Comparison of ENCODE assay signal across 11 cellular contexts in the genomic region with DNA sequence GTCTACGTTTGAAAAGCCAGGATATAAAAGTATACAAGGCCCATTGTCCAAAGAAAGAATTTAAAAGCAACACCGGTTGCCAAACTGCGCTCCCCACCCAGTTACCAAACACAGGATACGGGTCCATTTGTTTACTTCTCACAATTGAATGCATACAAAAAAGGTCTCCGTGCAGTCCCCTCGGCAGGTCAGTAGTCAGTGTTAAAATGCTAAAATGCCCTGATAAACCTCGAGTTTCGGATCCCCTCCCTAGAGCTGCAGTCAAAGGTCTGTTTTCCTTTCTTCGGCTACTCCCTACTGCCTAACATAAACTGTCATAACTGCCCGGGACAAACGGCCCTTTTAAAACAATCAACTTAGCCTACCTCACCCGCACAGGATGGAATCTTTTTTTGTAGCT.
DNase-seq lines count a peak whose midpoint lies in the region; ATAC-seq and FAIRE-seq lines count a peak whose summit lies in the region.
"Had no signal": no experiment of that assay in that cellular context is flagged by ENCODE, and none has a peak within 500 bp of the region (broad histone marks: within the 10 kb centered on the region; RNA-seq: fewer than 3 reads in every experiment).

No MANE protein-coding gene starts in this region.

- H3K9me3 Mint-ChIP-seq in IgD-negative memory B cell: no peaks in the 10 kb centered on the region
- H3K9me3 Mint-ChIP-seq in activated naive CD8-positive, alpha-beta T cell treated with anti-CD3 and anti-CD28 coated beads, Interleukin-2, amount 10 ng/mL, durations not matched to agents 7 days and 5 days: no peaks in the 10 kb centered on the region
- no peaks in the 10 kb centered on the region for H3K9me3 Mint-ChIP-seq in immature natural killer cell
- H3K9me3 Mint-ChIP-seq in stimulated activated memory B cell treated with anti-CD40 and anti-IgM and Interleukin-4, amounts not matched to agents 10 μg/mL and 1 μg/mL and 100 μg/mL, for 72 hours: no peaks in the 10 kb centered on the region

- H3K27ac Mint-ChIP-seq in IgD-negative memory B cell (peak overlapping the region in 2 of 3 donors; percentile 81 to 86), immature natural killer cell (peak overlapping the region in 4 of 6 donors; percentile 25 to 70 (median 52))
- H3K27ac Mint-ChIP-seq in activated naive CD8-positive, alpha-beta T cell treated with anti-CD3 and anti-CD28 coated beads, Interleukin-2, amount 10 ng/mL, durations not matched to agents 7 days and 5 days: peak overlapping the region; percentile 94
- peak overlapping the region; percentile 69 for H3K27ac Mint-ChIP-seq in stimulated activated memory B cell treated with anti-CD40 and anti-IgM and Interleukin-4, amounts not matched to agents 10 μg/mL and 1 μg/mL and 100 μg/mL, for 72 hours

- POLR2A ChIA-PET in activated naive CD8-positive, alpha-beta T cell treated with anti-CD3 and anti-CD28 coated beads, Interleukin-2, amount 10 ng/mL, durations not matched to agents 7 days and 5 days (lab: Charles Lee): interaction anchor here (0.6 kb wide), 1 partner anchor 14 kb away, joined by 3 read pairs; no protein-coding TSS in a partner anchor

- peak overlapping the region in 3 of 4 donors; percentile 36 to 72 (median 71) for H3K4me3 Mint-ChIP-seq in IgD-negative memory B cell
- peak overlapping the region; percentile 2 for H3K4me3 Mint-ChIP-seq in activated naive CD8-positive, alpha-beta T cell treated with anti-CD3 and anti-CD28 coated beads, Interleukin-2, amount 10 ng/mL, durations not matched to agents 7 days and 5 days
- no peak overlapping the region for H3K4me3 Mint-ChIP-seq in immature natural killer cell
- no peak overlapping the region for H3K4me3 Mint-ChIP-seq in stimulated activated memory B cell treated with anti-CD40 and anti-IgM and Interleukin-4, amounts not matched to agents 10 μg/mL and 1 μg/mL and 100 μg/mL, for 72 hours

- intact Hi-C loops in sciatic nerve (cut with DNase I): no loop called here

- H3K36me3 Mint-ChIP-seq in IgD-negative memory B cell (peaks cover 26% of the 10 kb centered on the region), immature natural killer cell (peaks cover 8 to 34% (median 13%) of the 10 kb centered on the region in 3 donors)
- H3K36me3 Mint-ChIP-seq in activated naive CD8-positive, alpha-beta T cell treated with anti-CD3 and anti-CD28 coated beads, Interleukin-2, amount 10 ng/mL, durations not matched to agents 7 days and 5 days: peaks cover 48% of the 10 kb centered on the region
- peaks cover 82% of the 10 kb centered on the region for H3K36me3 Mint-ChIP-seq in stimulated activated memory B cell treated with anti-CD40 and anti-IgM and Interleukin-4, amounts not matched to agents 10 μg/mL and 1 μg/mL and 100 μg/mL, for 72 hours

- no peak for ATAC-seq in activated naive CD8-positive, alpha-beta T cell treated with anti-CD3 and anti-CD28 coated beads, Interleukin-2, amount 10 ng/mL, durations not matched to agents 7 days and 5 days (ENCODE audit: low read depth)
- ATAC-seq in stimulated activated memory B cell treated with anti-CD40 and anti-IgM and Interleukin-4, amounts not matched to agents 10 μg/mL and 1 μg/mL and 100 μg/mL, for 72 hours: no peak
- no peak for ATAC-seq in sciatic nerve

- FAIRE-seq in GM19239 (lab: Jason Lieb, UNC): no peak

- H3K4me1 Mint-ChIP-seq in IgD-negative memory B cell (peaks cover 66 to 89% (median 82%) of the 10 kb centered on the region in 3 donors), immature natural killer cell (peaks cover 61 to 100% of the 10 kb centered on the region in 2 donors)
- H3K4me1 Mint-ChIP-seq in activated naive CD8-positive, alpha-beta T cell treated with anti-CD3 and anti-CD28 coated beads, Interleukin-2, amount 10 ng/mL, durations not matched to agents 7 days and 5 days: peaks cover 78% of the 10 kb centered on the region
- peaks cover 95% of the 10 kb centered on the region for H3K4me1 Mint-ChIP-seq in stimulated activated memory B cell treated with anti-CD40 and anti-IgM and Interleukin-4, amounts not matched to agents 10 μg/mL and 1 μg/mL and 100 μg/mL, for 72 hours

- H3K27me3 Mint-ChIP-seq in IgD-negative memory B cell: no peaks in the 10 kb centered on the region
- H3K27me3 Mint-ChIP-seq in activated naive CD8-positive, alpha-beta T cell treated with anti-CD3 and anti-CD28 coated beads, Interleukin-2, amount 10 ng/mL, durations not matched to agents 7 days and 5 days: no peaks in the 10 kb centered on the region
- peaks cover 0 to 1% (median 0%) of the 10 kb centered on the region in 3 donors for H3K27me3 Mint-ChIP-seq in immature natural killer cell (ENCODE audit: low read depth in 3 of 3)
- H3K27me3 Mint-ChIP-seq in stimulated activated memory B cell treated with anti-CD40 and anti-IgM and Interleukin-4, amounts not matched to agents 10 μg/mL and 1 μg/mL and 100 μg/mL, for 72 hours: no peaks in the 10 kb centered on the region

- no peak for DNase-seq in activated naive CD8-positive, alpha-beta T cell treated with anti-CD3 and anti-CD28 coated beads, Interleukin-2, amount 10 ng/mL, durations not matched to agents 7 days and 5 days
- no peak for DNase-seq in immature natural killer cell
- no peak for DNase-seq in sciatic nerve (ENCODE audit: low spot score)
- no peak for DNase-seq in GM19239 (ENCODE audit: insufficient read length, low spot score)
- DNase-seq in NCI-H510A (lab: John Stamatoyannopoulos, UW): no peak
- no peak for DNase-seq in NCI-H2029 treated with DMSO at 0.1 percent for 48 hours (lab: John Stamatoyannopoulos, UW)
- DNase-seq: activated effector memory CD4-positive, alpha-beta T cell treated with anti-CD3 and anti-CD28 coated beads, Interleukin-2, amount 50 U/mL, for 16 hours; NCI-H187 treated with DMSO at 0.1 percent for 48 hours; stimulated activated CD8-positive, alpha-beta memory T cell treated with anti-CD3 and anti-CD28 coated beads, Interleukin-4, amount 100 ng/mL, for 48 hours had no signal

Comparison
In these comparisons a context has a peak if more than half of its experiments do, and no peak if none do; other contexts are left out.
1. H3K4me3 Mint-ChIP-seq: peak in IgD-negative memory B cell (3 of 4) and activated naive CD8-positive, alpha-beta T cell treated with anti-CD3 and anti-CD28 coated beads, Interleukin-2, amount 10 ng/mL, durations not matched to agents 7 days and 5 days (single experiment); none in immature natural killer cell (0 of 5) and stimulated activated memory B cell treated with anti-CD40 and anti-IgM and Interleukin-4, amounts not matched to agents 10 μg/mL and 1 μg/mL and 100 μg/mL, for 72 hours (single experiment).
2. Peak in every context shown above with its lines, with median percentiles within 50 percentile points of each other: H3K27ac Mint-ChIP-seq.